ENCODE assay signal across 1 cellular context in genomic region chr1:171781167-171781875, GRCh38.
A peak's percentile ranks its signal among the peaks of the same experiment; 100 is the strongest.
TF ChIP-seq lines count a peak whose summit lies in the region.

A gene with protein sequence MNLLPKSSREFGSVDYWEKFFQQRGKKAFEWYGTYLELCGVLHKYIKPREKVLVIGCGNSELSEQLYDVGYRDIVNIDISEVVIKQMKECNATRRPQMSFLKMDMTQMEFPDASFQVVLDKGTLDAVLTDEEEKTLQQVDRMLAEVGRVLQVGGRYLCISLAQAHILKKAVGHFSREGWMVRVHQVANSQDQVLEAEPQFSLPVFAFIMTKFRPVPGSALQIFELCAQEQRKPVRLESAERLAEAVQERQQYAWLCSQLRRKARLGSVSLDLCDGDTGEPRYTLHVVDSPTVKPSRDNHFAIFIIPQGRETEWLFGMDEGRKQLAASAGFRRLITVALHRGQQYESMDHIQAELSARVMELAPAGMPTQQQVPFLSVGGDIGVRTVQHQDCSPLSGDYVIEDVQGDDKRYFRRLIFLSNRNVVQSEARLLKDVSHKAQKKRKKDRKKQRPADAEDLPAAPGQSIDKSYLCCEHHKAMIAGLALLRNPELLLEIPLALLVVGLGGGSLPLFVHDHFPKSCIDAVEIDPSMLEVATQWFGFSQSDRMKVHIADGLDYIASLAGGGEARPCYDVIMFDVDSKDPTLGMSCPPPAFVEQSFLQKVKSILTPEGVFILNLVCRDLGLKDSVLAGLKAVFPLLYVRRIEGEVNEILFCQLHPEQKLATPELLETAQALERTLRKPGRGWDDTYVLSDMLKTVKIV (plus strand): TSS chr1:171781660. CDS start chr1:171781968, 308 bp downstream.

TF ChIP-seq in GM23338, 12 proteins besides CTCF, POLR2A, EP300 and RAD21:
- no peak for TF ChIP-seq ZNF462 (CRISPR knock-in tag; IDR thresholded peaks at IDR 0.05)
- TF ChIP-seq ZNF331 (CRISPR knock-in tag; IDR thresholded peaks at IDR 0.05; ENCODE audit: low read depth) = no peak
- no peak for TF ChIP-seq JUNB (IDR thresholded peaks at IDR 0.05; ENCODE audit: unreplicated experiment)
- no peak for TF ChIP-seq REST (IDR thresholded peaks at IDR 0.05; ENCODE audit: unreplicated experiment)
- TF ChIP-seq EZH2 (IDR thresholded peaks at IDR 0.05; ENCODE audit: low read depth, unreplicated experiment) = no peak
- peak; percentile 94 for TF ChIP-seq CREB1 (CRISPR knock-in tag; IDR thresholded peaks at IDR 0.05; ENCODE audit: low read depth)
- TF ChIP-seq POLR2AphosphoS5 (IDR thresholded peaks at IDR 0.05; ENCODE audit: low read depth) = peak; percentile 90
- no peak for TF ChIP-seq ZNF114 (CRISPR knock-in tag; IDR thresholded peaks at IDR 0.05)
- TF ChIP-seq EZH2phosphoT487 (IDR thresholded peaks at IDR 0.05; ENCODE audit: unreplicated experiment) = no peak
- no peak for TF ChIP-seq NANOG (IDR thresholded peaks at IDR 0.05; ENCODE audit: borderline replicate concordance)
- TF ChIP-seq, protein P1, sequence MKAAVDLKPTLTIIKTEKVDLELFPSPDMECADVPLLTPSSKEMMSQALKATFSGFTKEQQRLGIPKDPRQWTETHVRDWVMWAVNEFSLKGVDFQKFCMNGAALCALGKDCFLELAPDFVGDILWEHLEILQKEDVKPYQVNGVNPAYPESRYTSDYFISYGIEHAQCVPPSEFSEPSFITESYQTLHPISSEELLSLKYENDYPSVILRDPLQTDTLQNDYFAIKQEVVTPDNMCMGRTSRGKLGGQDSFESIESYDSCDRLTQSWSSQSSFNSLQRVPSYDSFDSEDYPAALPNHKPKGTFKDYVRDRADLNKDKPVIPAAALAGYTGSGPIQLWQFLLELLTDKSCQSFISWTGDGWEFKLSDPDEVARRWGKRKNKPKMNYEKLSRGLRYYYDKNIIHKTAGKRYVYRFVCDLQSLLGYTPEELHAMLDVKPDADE (IDR thresholded peaks at IDR 0.05) = 0 out of 2 replicates have a peak, but pooled peaks have one; percentile 19
